1 cellular context compared by ENCODE assay signal in the genomic region with DNA sequence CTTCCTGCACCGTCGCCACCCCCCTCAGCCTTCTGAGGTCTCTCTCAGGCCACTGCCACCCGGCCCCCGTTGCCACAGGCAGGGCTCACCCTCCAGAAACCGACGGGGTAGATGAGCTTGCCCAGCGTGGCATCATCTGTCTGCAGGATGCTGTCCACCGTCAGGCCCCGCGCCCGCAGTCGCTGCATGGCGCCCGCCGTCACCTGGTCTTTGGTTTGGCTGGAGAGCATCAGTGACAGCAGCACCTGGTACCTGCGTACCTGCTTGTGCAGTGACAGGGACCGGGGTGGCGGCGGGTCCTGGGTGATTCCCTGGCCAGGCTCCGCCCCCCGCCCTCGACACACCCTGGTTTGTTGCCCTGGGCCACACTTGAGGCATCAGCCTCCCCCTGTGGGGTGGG.
TF ChIP-seq lines count a peak whose summit lies in the region.

No MANE protein-coding gene starts in this region.

TF ChIP-seq in HepG2, 621 proteins besides CTCF, POLR2A, EP300 and RAD21:
- peak; percentile 8 for TF ChIP-seq AGO2 (optimal IDR thresholded peaks at IDR 0.05; ENCODE audit: low read depth, low read length)
- no peak for TF ChIP-seq SP5 (CRISPR knock-in tag; IDR thresholded peaks at IDR 0.05; ENCODE audit: borderline replicate concordance, low read depth)
- TF ChIP-seq CC2D1A (CRISPR knock-in tag; IDR thresholded peaks at IDR 0.05), result no peak
